11 cellular contexts compared by ENCODE assay signal in the genomic region with DNA sequence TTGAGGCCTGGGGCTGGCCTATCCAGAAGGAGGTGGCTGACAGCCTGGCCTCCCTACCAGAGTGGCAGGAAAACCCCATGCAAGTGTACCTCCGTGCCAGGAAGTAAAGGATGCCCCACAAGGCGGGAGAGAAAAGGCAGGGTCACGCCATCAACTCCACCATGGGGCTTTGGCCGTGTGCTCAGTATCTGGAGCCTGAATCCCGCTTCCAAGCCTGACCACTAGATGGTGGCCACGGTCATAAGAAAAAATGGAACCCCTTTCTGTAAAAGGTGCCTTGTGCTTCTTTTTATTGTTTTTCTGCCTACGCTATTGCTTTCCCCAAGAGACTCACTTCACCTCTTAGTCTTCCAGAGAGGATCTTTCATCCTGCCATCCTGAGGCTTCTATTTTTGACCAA. TPM values are rescaled to one million over a fixed set of nuclear protein-coding genes. Genes with fewer than 3 reads are reported as not detected.
DNase-seq lines count a peak whose midpoint lies in the region; ATAC-seq lines count a peak whose summit lies in the region.
"Not testable (repeated sequence)": the region's sequence is repeated elsewhere in the genome, so short reads cannot be mapped to it uniquely, and the experiment has no call there.
"Had no signal": no experiment of that assay in that cellular context is flagged by ENCODE, and none has a peak within 500 bp of the region (broad histone marks: within the 10 kb centered on the region; RNA-seq: fewer than 3 reads in every experiment).

No MANE protein-coding gene starts in this region.

- ATAC-seq in GM18499 (IDR thresholded peaks at IDR 0.05; ENCODE audit: insufficient read depth, unreplicated experiment) (peak; percentile 69), GM19351 (IDR thresholded peaks at IDR 0.05; ENCODE audit: unreplicated experiment) (peak; percentile 75), GM21737 (IDR thresholded peaks at IDR 0.05; ENCODE audit: unreplicated experiment) (peak; percentile 78), HG02938 (IDR thresholded peaks at IDR 0.05; ENCODE audit: unreplicated experiment) (peak; percentile 75), HG03280 (IDR thresholded peaks at IDR 0.05; ENCODE audit: unreplicated experiment) (peak; percentile 72), SK-N-SH treated with all-trans-retinoic acid at 6 μM for 48 hours (peak; percentile 93), left ventricle myocardium superior (peak; percentile 25)
- ATAC-seq in stimulated activated naive B cell treated with anti-CD40 and anti-IgM and Interleukin-4, amounts not matched to agents 10 μg/mL and 1 μg/mL and 100 μg/mL, for 72 hours (replicated peaks): peak; percentile 64 to 68

- intact Hi-C loops in left ventricle myocardium superior (cut with micrococcal nuclease): not testable (repeated sequence)

- not testable (repeated sequence) for H3K27me3 Mint-ChIP-seq in stimulated activated naive B cell treated with anti-CD40 and anti-IgM and Interleukin-4, amounts not matched to agents 10 μg/mL and 1 μg/mL and 100 μg/mL, for 72 hours

- H3K4me1 Mint-ChIP-seq in stimulated activated naive B cell treated with anti-CD40 and anti-IgM and Interleukin-4, amounts not matched to agents 10 μg/mL and 1 μg/mL and 100 μg/mL, for 72 hours: not testable (repeated sequence)

- H3K4me3 Mint-ChIP-seq in stimulated activated naive B cell treated with anti-CD40 and anti-IgM and Interleukin-4, amounts not matched to agents 10 μg/mL and 1 μg/mL and 100 μg/mL, for 72 hours: not testable (repeated sequence)

- H3K9me3 Mint-ChIP-seq in stimulated activated naive B cell treated with anti-CD40 and anti-IgM and Interleukin-4, amounts not matched to agents 10 μg/mL and 1 μg/mL and 100 μg/mL, for 72 hours: not testable (repeated sequence)

- not testable (repeated sequence) for H3K27ac Mint-ChIP-seq in stimulated activated naive B cell treated with anti-CD40 and anti-IgM and Interleukin-4, amounts not matched to agents 10 μg/mL and 1 μg/mL and 100 μg/mL, for 72 hours

- peaks cover 4 to 12% of the 10 kb centered on the region in 2 donors for H3K36me3 Mint-ChIP-seq in stimulated activated naive B cell treated with anti-CD40 and anti-IgM and Interleukin-4, amounts not matched to agents 10 μg/mL and 1 μg/mL and 100 μg/mL, for 72 hours

- not testable (repeated sequence) for DNase-seq in left ventricle myocardium superior; stimulated activated naive B cell treated with anti-CD40 and anti-IgM and Interleukin-4, amounts not matched to agents 10 μg/mL and 1 μg/mL and 100 μg/mL, for 72 hours

RNA-seq across cellular contexts. Expression of gene CTAGE6, which starts 29.9 kb away (rescaled TPM):
- total RNA-seq in left ventricle myocardium superior: not detected
- total RNA-seq: colonic mucosa, psoas muscle, Right ventricle myocardium inferior had no signal

Comparison
In these comparisons a context has a peak if more than half of its experiments do, and no peak if none do; other contexts are left out.
1. ATAC-seq: peak in every context shown above with its lines; median percentile 93 in SK-N-SH treated with all-trans-retinoic acid at 6 μM for 48 hours; 78 in GM21737; 75 in GM19351; 75 in HG02938; 72 in HG03280; 69 in GM18499; 66 in stimulated activated naive B cell treated with anti-CD40 and anti-IgM and Interleukin-4, amounts not matched to agents 10 μg/mL and 1 μg/mL and 100 μg/mL, for 72 hours; 25 in left ventricle myocardium superior.